12 cellular contexts compared by ENCODE assay signal in genomic region chr3:65549626-65549959, GRCh38.
A peak's percentile ranks its signal among the peaks of the same experiment; 100 is the strongest.
DNase-seq lines count a peak whose midpoint lies in the region; ATAC-seq and TF ChIP-seq lines count a peak whose summit lies in the region.
"Had no signal": no experiment of that assay in that cellular context is flagged by ENCODE, and none has a peak within 500 bp of the region (broad histone marks: within the 10 kb centered on the region; RNA-seq: fewer than 3 reads in every experiment).

No MANE protein-coding gene starts in this region.

- H2AFZ ChIP-seq in neuron (ENCODE audit: low read depth, low read length), result no peak overlapping the region

- H3K4me3 ChIP-seq in heart right ventricle (peak overlapping the region; percentile 45 to 70 (median 67)), fibroblast of the aortic adventitia (ENCODE audit: low read depth, low read length) (peak overlapping the region; percentile 57), neuron (ENCODE audit: low read length) (peak overlapping the region; percentile 46), uterus (peak overlapping the region; percentile 24 to 44)

- H3K36me3 ChIP-seq in heart right ventricle (no peaks in the 10 kb centered on the region), neuron (ENCODE audit: insufficient read depth, low read length) (no peaks in the 10 kb centered on the region), uterus (no peaks in the 10 kb centered on the region)

- DNase-seq in heart right ventricle, result no peak
- DNase-seq in left cardiac atrium, result no peak
- DNase-seq in fibroblast of the aortic adventitia (ENCODE audit: low read depth), result no peak
- DNase-seq in uterus, result no peak
- no peak for DNase-seq in D341Med (ENCODE audit: low spot score)
- DNase-seq in GM19240 (ENCODE audit: insufficient read length, low spot score), result no peak
- no peak for DNase-seq in dermis blood vessel endothelial cell
- DNase-seq: activated CD8-positive, alpha-beta T cell treated with anti-CD3 and anti-CD28 coated beads for 36 hours; midbrain; MM.1S; stimulated activated naive CD8-positive, alpha-beta T cell treated with anti-CD3 and anti-CD28 coated beads, Interleukin-15, Interleukin-2, amounts not matched to agents 100 U/mL and 50 U/mL, for 24 hours had no signal

- H3K27me3 ChIP-seq in heart right ventricle (peaks cover 0 to 14% (median 0%) of the 10 kb centered on the region in 7 donors), neuron (ENCODE audit: insufficient read depth, low read length) (no peaks in the 10 kb centered on the region), uterus (no peaks in the 10 kb centered on the region)

- TF ChIP-seq CTCF in heart right ventricle (IDR thresholded peaks at IDR 0.05) (no peak), fibroblast of the aortic adventitia (IDR thresholded peaks at IDR 0.05; ENCODE audit: insufficient read depth, low read length) (no peak), uterus (IDR thresholded peaks at IDR 0.05) (no peak)

- H3K4me1 ChIP-seq in heart right ventricle, result peaks cover 0 to 55% (median 15%) of the 10 kb centered on the region in 9 donors
- H3K4me1 ChIP-seq in neuron (ENCODE audit: insufficient read depth, low read length), result peaks cover 30% of the 10 kb centered on the region
- H3K4me1 ChIP-seq in uterus, result no peaks in the 10 kb centered on the region

- WGBS in heart right ventricle, 2 donors, result 22 to 31% methylated on average over 9 of the region's 9 CpGs

- intact Hi-C loops in heart right ventricle (cut with DNase I) (loop anchor here in 1 of 10 donors (10.0 kb wide), 1 partner anchor 65 kb away; no protein-coding TSS in a partner anchor), left cardiac atrium (cut with DNase I) (no loop called here), uterus (cut with DNase I; ENCODE audit: low total_unique reads) (no loop called here)

- H3K27ac ChIP-seq in heart right ventricle, result peak overlapping the region; percentile 5 to 85 (median 60)
- no peak overlapping the region for H3K27ac ChIP-seq in uterus

- H3K9me3 ChIP-seq in heart right ventricle (no peaks in the 10 kb centered on the region), neuron (ENCODE audit: low read length) (no peaks in the 10 kb centered on the region), uterus (no peaks in the 10 kb centered on the region)

- ATAC-seq in heart right ventricle (no peak), left cardiac atrium (no peak)
- ATAC-seq: activated CD8-positive, alpha-beta T cell treated with anti-CD3 and anti-CD28 coated beads for 36 hours; stimulated activated naive CD8-positive, alpha-beta T cell treated with anti-CD3 and anti-CD28 coated beads, Interleukin-15, Interleukin-2, amounts not matched to agents 100 U/mL and 50 U/mL, for 24 hours had no signal

- no peak for TF ChIP-seq POLR2A in uterus (IDR thresholded peaks at IDR 0.05)

Comparison
In these comparisons a context has a peak if more than half of its experiments do, and no peak if none do; other contexts are left out.
1. H3K27ac ChIP-seq: peak in heart right ventricle (10 of 10); none in uterus (0 of 2).
2. Peak in every context shown above with its lines, with median percentiles within 50 percentile points of each other: H3K4me3 ChIP-seq.